Comparison of ENCODE assay signal across 13 cellular contexts in genomic region chr11:128516467-128516778, GRCh38.
DNase-seq lines count a peak whose midpoint lies in the region; ATAC-seq and TF ChIP-seq lines count a peak whose summit lies in the region.
"Had no signal": no experiment of that assay in that cellular context is flagged by ENCODE, and none has a peak within 500 bp of the region (broad histone marks: within the 10 kb centered on the region; RNA-seq: fewer than 3 reads in every experiment).

No MANE protein-coding gene starts in this region.

- H3K4me1 ChIP-seq in hepatocyte (ENCODE audit: insufficient read depth) (peaks cover 44% of the 10 kb centered on the region), spleen (peaks cover 55 to 100% (median 71%) of the 10 kb centered on the region in 6 donors)

- H3K27me3 ChIP-seq in SU-DHL-6 (ENCODE audit: low read length) (no peaks in the 10 kb centered on the region), hepatocyte (no peaks in the 10 kb centered on the region), spleen (replicated peaks in 1 of 7) (no peaks in the 10 kb centered on the region)
- H3K27me3 ChIP-seq: adrenal gland had no signal

- H3K9me3 ChIP-seq in SU-DHL-6 (ENCODE audit: insufficient read depth, low read length) (no peaks in the 10 kb centered on the region), hepatocyte (ENCODE audit: low read depth) (no peaks in the 10 kb centered on the region), spleen (no peaks in the 10 kb centered on the region)
- H3K9me3 ChIP-seq: adrenal gland had no signal

- H3K36me3 ChIP-seq in SU-DHL-6 (ENCODE audit: low read length) (peaks cover 17% of the 10 kb centered on the region), hepatocyte (replicated peaks; ENCODE audit: insufficient read depth, low read depth) (no peaks in the 10 kb centered on the region), spleen (peaks cover 0 to 82% (median 16%) of the 10 kb centered on the region in 6 donors)
- H3K36me3 ChIP-seq: adrenal gland had no signal

- peaks cover 100% of the 10 kb centered on the region for H3K79me2 ChIP-seq in SU-DHL-6 (ENCODE audit: insufficient read depth, low read length)
- H3K79me2 ChIP-seq in hepatocyte = peaks cover 100% of the 10 kb centered on the region

- H3K27ac ChIP-seq in SU-DHL-6 (ENCODE audit: low read depth, low read length) (peak overlapping the region; percentile 82), hepatocyte (no peak overlapping the region), spleen (peak overlapping the region; percentile 95 to 99 (median 99))

- peak overlapping the region; percentile 83 for H3K4me3 ChIP-seq in SU-DHL-6 (ENCODE audit: insufficient read depth, low read length, poor library complexity, severe bottlenecking)
- H3K4me3 ChIP-seq in hepatocyte = no peak overlapping the region
- peak overlapping the region; percentile 51 to 86 (median 72) for H3K4me3 ChIP-seq in spleen

- H3K9me3 Mint-ChIP-seq in T-helper 1 cell treated with Interleukin-12 subunit alpha and Interleukin-12 subunit beta and Interleukin-4 antibody, amounts not matched to agents 30 μg/mL and 1 μg/mL, for 36 hours = no peaks in the 10 kb centered on the region

- no peak for ATAC-seq in GM18520 (IDR thresholded peaks at IDR 0.05; ENCODE audit: unreplicated experiment)
- ATAC-seq: left cardiac atrium had no signal

- H3K9ac ChIP-seq in SU-DHL-6 (ENCODE audit: low read length) = peak overlapping the region; percentile 99

- H2AFZ ChIP-seq in SU-DHL-6 (ENCODE audit: low read depth, low read length, severe bottlenecking) (no peak overlapping the region), hepatocyte (no peak overlapping the region)

- DNase-seq in T-helper 1 cell (no peak), hepatocyte (ENCODE audit: low spot score) (no peak), spleen (no peak), DMS 273 treated with DMSO at 0.1 percent for 48 hours (lab: John Stamatoyannopoulos, UW) (no peak), NCI-H446 (lab: John Stamatoyannopoulos, UW) (no peak)
- DNase-seq: 8988T, adrenal gland, left cardiac atrium, NCI-H526 had no signal

- peaks cover 23% of the 10 kb centered on the region for H4K20me1 ChIP-seq in SU-DHL-6 (ENCODE audit: low read depth, low read length)
- H4K20me1 ChIP-seq in hepatocyte (ENCODE audit: insufficient read depth, poor library complexity, severe bottlenecking) = peaks cover 17% of the 10 kb centered on the region

- no peak for TF ChIP-seq CTCF in SU-DHL-6 (IDR thresholded peaks at IDR 0.05; ENCODE audit: insufficient read depth, low read length, poor library complexity, severe bottlenecking)
- no peak for TF ChIP-seq CTCF in hepatocyte (IDR thresholded peaks at IDR 0.05; ENCODE audit: poor library complexity)
- no peak for TF ChIP-seq CTCF in spleen (IDR thresholded peaks at IDR 0.05 in 8 of 11, conservative IDR thresholded peaks at IDR 0.05 in 3 of 11)

- intact Hi-C loops in spleen (cut with DNase I; ENCODE audit: low total_unique reads) = loop anchor here (10.0 kb wide), 1 partner anchor 108 kb away; no protein-coding TSS in a partner anchor

- H3K27me3 Mint-ChIP-seq in T-helper 1 cell treated with Interleukin-12 subunit alpha and Interleukin-12 subunit beta and Interleukin-4 antibody, amounts not matched to agents 30 μg/mL and 1 μg/mL, for 36 hours (ENCODE audit: low read depth) = no peaks in the 10 kb centered on the region

- 0 out of 2 replicates have a peak, but pooled peaks cover 4% of the 10 kb centered on the region for H3F3A ChIP-seq in SU-DHL-6 (ENCODE audit: insufficient read depth)

- H3K27ac Mint-ChIP-seq in T-helper 1 cell treated with Interleukin-12 subunit alpha and Interleukin-12 subunit beta and Interleukin-4 antibody, amounts not matched to agents 30 μg/mL and 1 μg/mL, for 36 hours = peak overlapping the region; percentile 91
- H3K27ac Mint-ChIP-seq: type B pancreatic cell had no signal

- peaks cover 96% of the 10 kb centered on the region for H3K36me3 Mint-ChIP-seq in T-helper 1 cell treated with Interleukin-12 subunit alpha and Interleukin-12 subunit beta and Interleukin-4 antibody, amounts not matched to agents 30 μg/mL and 1 μg/mL, for 36 hours (ENCODE audit: low read depth)

- peak overlapping the region; percentile 98 for H3K4me3 Mint-ChIP-seq in T-helper 1 cell treated with Interleukin-12 subunit alpha and Interleukin-12 subunit beta and Interleukin-4 antibody, amounts not matched to agents 30 μg/mL and 1 μg/mL, for 36 hours
- H3K4me3 Mint-ChIP-seq: type B pancreatic cell had no signal

- H3K4me2 ChIP-seq in SU-DHL-6 (ENCODE audit: low read depth, low read length, poor library complexity, severe bottlenecking) (peak overlapping the region; percentile 96), hepatocyte (peak overlapping the region; percentile 27)

- peaks cover 60% of the 10 kb centered on the region for H3K4me1 Mint-ChIP-seq in T-helper 1 cell treated with Interleukin-12 subunit alpha and Interleukin-12 subunit beta and Interleukin-4 antibody, amounts not matched to agents 30 μg/mL and 1 μg/mL, for 36 hours (ENCODE audit: low read depth)

- no peak for TF ChIP-seq POLR2A in spleen (IDR thresholded peaks at IDR 0.05)

- 61% methylated on average over 3 of the region's 3 CpGs for WGBS in hepatocyte (ENCODE audit: low lambda C conversion rate, missing lambda C conversion rate)
- 46 to 58% (median 50%) methylated on average over 3 of the region's 3 CpGs for WGBS in spleen, 5 donors

- no peaks in the 10 kb centered on the region for H3K9me2 ChIP-seq in SU-DHL-6 (replicated peaks; ENCODE audit: insufficient read depth, low read length)
- no peaks in the 10 kb centered on the region for H3K9me2 ChIP-seq in hepatocyte (replicated peaks; ENCODE audit: insufficient read depth)
